ENCODE assay signal across 25 cellular contexts in genomic region chr17:21078056-21078825, GRCh38.
"Had no signal": no experiment of that assay in that cellular context is flagged by ENCODE, and none has a peak within 500 bp of the region (broad histone marks: within the 10 kb centered on the region; RNA-seq: fewer than 3 reads in every experiment).

No MANE protein-coding gene starts in this region.

- H3K27me3 Mint-ChIP-seq: activated naive CD8-positive, alpha-beta T cell treated with anti-CD3 and anti-CD28 coated beads, Interleukin-2, amount 50 U/mL, for 24 hours; stimulated activated memory B cell treated with anti-CD40 and anti-IgM and Interleukin-4, amounts not matched to agents 10 μg/mL and 1 μg/mL and 100 μg/mL, for 72 hours had no signal

- H3K27ac ChIP-seq: body of pancreas, neutrophil, ovary, psoas muscle, skin epidermis, WERI-Rb-1 had no signal

- DNase-seq: activated CD4-positive, alpha-beta T cell treated with anti-CD3 and anti-CD28 coated beads, Interleukin-2, amount 10 ng/mL, durations not matched to agents 7 days and 5 days; activated CD4-positive, CD25-positive, alpha-beta regulatory T cell treated with anti-CD3 and anti-CD28 coated beads, Interleukin-2, amount 50 U/mL, for 72 hours; activated CD8-positive, alpha-beta memory T cell treated with anti-CD3 and anti-CD28 coated beads, Interleukin-2, amount 10 ng/mL, durations not matched to agents 7 days and 5 days; activated CD8-positive, alpha-beta T cell treated with anti-CD3 and anti-CD28 coated beads for 36 hours; activated gamma-delta T cell; activated naive CD4-positive, alpha-beta T cell treated with anti-CD3 and anti-CD28 coated beads, Interleukin-2, amount 50 U/mL, for 16 hours; activated naive CD8-positive, alpha-beta T cell treated with anti-CD3 and anti-CD28 coated beads, Interleukin-2, amount 50 U/mL, for 24 hours; body of pancreas; effector memory CD4-positive, alpha-beta T cell; foreskin melanocyte; ovary; psoas muscle; right cardiac atrium; stimulated activated CD4-positive, alpha-beta T cell treated with anti-CD3 and anti-CD28 coated beads, Interleukin-15, amount 100 ng/mL, for 24 hours; stomach; transverse colon; WERI-Rb-1 had no signal

- H3K4me1 ChIP-seq: body of pancreas, psoas muscle had no signal

- H3K9me3 ChIP-seq: body of pancreas, neutrophil, ovary, psoas muscle, stomach, transverse colon had no signal

- H3K27me3 ChIP-seq: body of pancreas, ovary, stomach, transverse colon had no signal

- H3K4me1 Mint-ChIP-seq: activated CD4-positive, alpha-beta T cell treated with anti-CD3 and anti-CD28 coated beads, Interleukin-2, amount 10 ng/mL, durations not matched to agents 7 days and 5 days; activated CD8-positive, alpha-beta memory T cell treated with anti-CD3 and anti-CD28 coated beads, Interleukin-2, amount 10 ng/mL, durations not matched to agents 7 days and 5 days; activated naive CD8-positive, alpha-beta T cell treated with anti-CD3 and anti-CD28 coated beads, Interleukin-2, amount 50 U/mL, for 24 hours had no signal

- H3K27ac Mint-ChIP-seq: activated CD4-positive, alpha-beta T cell treated with anti-CD3 and anti-CD28 coated beads, Interleukin-2, amount 10 ng/mL, durations not matched to agents 7 days and 5 days; activated CD8-positive, alpha-beta memory T cell treated with anti-CD3 and anti-CD28 coated beads, Interleukin-2, amount 10 ng/mL, durations not matched to agents 7 days and 5 days; activated CD8-positive, alpha-beta T cell treated with anti-CD3 and anti-CD28 coated beads for 36 hours; activated naive CD8-positive, alpha-beta T cell treated with anti-CD3 and anti-CD28 coated beads, Interleukin-2, amount 50 U/mL, for 24 hours; activated T-helper 1 cell treated with anti-CD3 and anti-CD28 coated beads, Interleukin-12 subunit alpha, Interleukin-12 subunit beta, Interleukin-2, Interleukin-4 antibody, amounts not matched to agents 30 ng/mL and 10 ng/mL and 1 ng/mL, durations not matched to agents 14 hours and 24 hours and 36 hours; dendritic cell treated with granulocyte-macrophage colony-stimulating factor and Interleukin-4, amounts not matched to agents 40 ng/mL and 50 ng/mL, for 4 days; memory B cell; natural killer cell treated with Interleukin-12 subunit alpha and Interleukin-12 subunit beta and Interleukin-15 and Interleukin-18, amount 100 ng/mL, for 72 hours; stimulated activated memory B cell treated with anti-CD40 and anti-IgM and Interleukin-4, amounts not matched to agents 10 μg/mL and 1 μg/mL and 100 μg/mL, for 72 hours; T-helper 2 cell treated with Interferon-gamma antibody and Interleukin-4, amounts not matched to agents 5 μg/mL and 100 μg/mL, for 36 hours had no signal

- H3K36me3 Mint-ChIP-seq: activated CD8-positive, alpha-beta memory T cell treated with anti-CD3 and anti-CD28 coated beads, Interleukin-2, amount 10 ng/mL, durations not matched to agents 7 days and 5 days; memory B cell; natural killer cell treated with Interleukin-12 subunit alpha and Interleukin-12 subunit beta and Interleukin-15 and Interleukin-18, amount 100 ng/mL, for 72 hours; stimulated activated memory B cell treated with anti-CD40 and anti-IgM and Interleukin-4, amounts not matched to agents 10 μg/mL and 1 μg/mL and 100 μg/mL, for 72 hours had no signal

- H3K4me3 Mint-ChIP-seq: activated CD4-positive, alpha-beta T cell treated with anti-CD3 and anti-CD28 coated beads, Interleukin-2, amount 10 ng/mL, durations not matched to agents 7 days and 5 days; activated CD8-positive, alpha-beta memory T cell treated with anti-CD3 and anti-CD28 coated beads, Interleukin-2, amount 10 ng/mL, durations not matched to agents 7 days and 5 days; activated CD8-positive, alpha-beta T cell treated with anti-CD3 and anti-CD28 coated beads for 36 hours; activated naive CD8-positive, alpha-beta T cell treated with anti-CD3 and anti-CD28 coated beads, Interleukin-2, amount 50 U/mL, for 24 hours; activated T-helper 1 cell treated with anti-CD3 and anti-CD28 coated beads, Interleukin-12 subunit alpha, Interleukin-12 subunit beta, Interleukin-2, Interleukin-4 antibody, amounts not matched to agents 30 ng/mL and 10 ng/mL and 1 ng/mL, durations not matched to agents 14 hours and 24 hours and 36 hours; dendritic cell treated with granulocyte-macrophage colony-stimulating factor and Interleukin-4, amounts not matched to agents 40 ng/mL and 50 ng/mL, for 4 days; memory B cell; natural killer cell treated with Interleukin-12 subunit alpha and Interleukin-12 subunit beta and Interleukin-15 and Interleukin-18, amount 100 ng/mL, for 72 hours; stimulated activated memory B cell treated with anti-CD40 and anti-IgM and Interleukin-4, amounts not matched to agents 10 μg/mL and 1 μg/mL and 100 μg/mL, for 72 hours; T-helper 2 cell treated with Interferon-gamma antibody and Interleukin-4, amounts not matched to agents 5 μg/mL and 100 μg/mL, for 36 hours had no signal

- H3K9me3 Mint-ChIP-seq: activated CD4-positive, alpha-beta T cell treated with anti-CD3 and anti-CD28 coated beads, Interleukin-2, amount 10 ng/mL, durations not matched to agents 7 days and 5 days; activated CD8-positive, alpha-beta T cell treated with anti-CD3 and anti-CD28 coated beads for 36 hours; activated naive CD8-positive, alpha-beta T cell treated with anti-CD3 and anti-CD28 coated beads, Interleukin-2, amount 50 U/mL, for 24 hours; activated T-helper 1 cell treated with anti-CD3 and anti-CD28 coated beads, Interleukin-12 subunit alpha, Interleukin-12 subunit beta, Interleukin-2, Interleukin-4 antibody, amounts not matched to agents 30 ng/mL and 10 ng/mL and 1 ng/mL, durations not matched to agents 14 hours and 24 hours and 36 hours; dendritic cell treated with granulocyte-macrophage colony-stimulating factor and Interleukin-4, amounts not matched to agents 40 ng/mL and 50 ng/mL, for 4 days; natural killer cell treated with Interleukin-12 subunit alpha and Interleukin-12 subunit beta and Interleukin-15 and Interleukin-18, amount 100 ng/mL, for 72 hours; T-helper 2 cell treated with Interferon-gamma antibody and Interleukin-4, amounts not matched to agents 5 μg/mL and 100 μg/mL, for 36 hours had no signal

- H3K4me3 ChIP-seq: body of pancreas, ovary, psoas muscle, skin epidermis, stomach, transverse colon had no signal

- H3K36me3 ChIP-seq: neutrophil, ovary, stomach, transverse colon, WERI-Rb-1 had no signal
